In the genomic region with DNA sequence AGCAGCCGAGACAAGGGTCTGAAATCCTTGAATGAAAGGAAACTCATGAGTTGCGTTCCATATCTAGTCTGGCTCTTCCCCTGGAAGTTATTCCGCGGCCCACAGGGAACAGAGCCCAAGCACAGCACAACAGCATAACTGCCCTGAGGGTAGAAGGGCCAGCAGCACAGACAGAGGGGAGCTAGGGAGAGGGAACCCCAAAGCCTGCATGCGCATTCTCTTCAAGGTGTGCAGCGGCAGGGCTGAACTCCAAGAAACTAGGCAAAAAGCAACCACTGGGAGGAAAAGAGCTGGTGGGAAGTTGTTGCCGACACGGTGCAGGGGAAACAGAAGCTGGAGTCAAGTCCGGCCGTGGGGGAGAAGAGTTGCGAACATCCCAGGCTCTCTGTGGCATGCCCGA, we compare ENCODE assay signal across 35 cellular contexts. TPM values are rescaled to one million over a fixed set of nuclear protein-coding genes. Genes with fewer than 3 reads are reported as not detected.
"Had no signal": no experiment of that assay in that cellular context is flagged by ENCODE, and none has a peak within 500 bp of the region (broad histone marks: within the 10 kb centered on the region; RNA-seq: fewer than 3 reads in every experiment).

No MANE protein-coding gene starts in this region.

- H3K36me3 ChIP-seq: adrenal gland, esophagus muscularis mucosa, gastrocnemius medialis had no signal

- DNase-seq: activated CD4-positive, alpha-beta memory T cell treated with anti-CD3 and anti-CD28 coated beads for 36 hours; activated CD4-positive, alpha-beta T cell treated with anti-CD3 and anti-CD28 coated beads for 36 hours; activated CD4-positive, alpha-beta T cell treated with anti-CD3 and anti-CD28 coated beads, Interleukin-2, amount 10 ng/mL, durations not matched to agents 24 days and 14 days; activated CD4-positive, CD25-positive, alpha-beta regulatory T cell; activated CD4-positive, CD25-positive, alpha-beta regulatory T cell treated with anti-CD3 and anti-CD28 coated beads, Interleukin-2, amount 50 U/mL, for 72 hours; activated CD8-positive, alpha-beta memory T cell treated with anti-CD3 and anti-CD28 coated beads, Interleukin-2, amount 10 ng/mL, durations not matched to agents 7 days and 5 days; activated CD8-positive, alpha-beta memory T cell treated with anti-CD3 and anti-CD28 coated beads, Interleukin-2, amount 50 U/mL, for 4 hours; activated CD8-positive, alpha-beta T cell treated with anti-CD3 and anti-CD28 coated beads, Interleukin-2, amount 10 ng/mL, durations not matched to agents 7 days and 5 days; activated effector memory CD4-positive, alpha-beta T cell treated with anti-CD3 and anti-CD28 coated beads, Interleukin-2, amount 50 U/mL, for 16 hours; activated naive CD4-positive, alpha-beta T cell treated with anti-CD3 and anti-CD28 coated beads for 36 hours; activated naive CD8-positive, alpha-beta T cell treated with anti-CD3 and anti-CD28 coated beads for 36 hours; activated naive CD8-positive, alpha-beta T cell treated with anti-CD3 and anti-CD28 coated beads, Interleukin-2, amount 50 U/mL, for 24 hours; activated T-cell treated with anti-CD3 and anti-CD28 coated beads, Interleukin-2, amount 50 U/mL, for 1 hour; activated T-cell treated with anti-CD3 and anti-CD28 coated beads, Interleukin-2, amount 50 U/mL, for 48 hours; amygdala; aorta; body of pancreas; caudate nucleus; cortex of kidney; dermis blood vessel endothelial cell; effector CD4-positive, alpha-beta T cell; effector memory CD8-positive, alpha-beta T cell; erythroblast; foreskin keratinocyte; gastrocnemius medialis; glutamatergic neuron; T-helper 2 cell had no signal

- H3K9me3 ChIP-seq: adrenal gland, body of pancreas, esophagus muscularis mucosa, gastrocnemius medialis had no signal

- H3K4me1 Mint-ChIP-seq: activated CD4-positive, alpha-beta T cell treated with anti-CD3 and anti-CD28 coated beads for 36 hours; activated CD4-positive, alpha-beta T cell treated with anti-CD3 and anti-CD28 coated beads, Interleukin-2, amount 10 ng/mL, durations not matched to agents 24 days and 14 days; activated CD8-positive, alpha-beta memory T cell treated with anti-CD3 and anti-CD28 coated beads, Interleukin-2, amount 10 ng/mL, durations not matched to agents 7 days and 5 days; activated naive CD4-positive, alpha-beta T cell treated with anti-CD3 and anti-CD28 coated beads, Interleukin-2, amount 50 U/mL, for 24 hours; activated naive CD8-positive, alpha-beta T cell treated with anti-CD3 and anti-CD28 coated beads for 36 hours; activated naive CD8-positive, alpha-beta T cell treated with anti-CD3 and anti-CD28 coated beads, Interleukin-2, amount 50 U/mL, for 24 hours had no signal

- H3K36me3 Mint-ChIP-seq: activated CD4-positive, alpha-beta memory T cell treated with anti-CD3 and anti-CD28 coated beads for 36 hours; activated CD8-positive, alpha-beta memory T cell treated with anti-CD3 and anti-CD28 coated beads, Interleukin-2, amount 10 ng/mL, durations not matched to agents 7 days and 5 days; activated naive CD4-positive, alpha-beta T cell treated with anti-CD3 and anti-CD28 coated beads, Interleukin-2, amount 50 U/mL, for 24 hours; activated naive CD8-positive, alpha-beta T cell treated with anti-CD3 and anti-CD28 coated beads for 36 hours had no signal

- H3K4me3 ChIP-seq: adrenal gland, body of pancreas, esophagus muscularis mucosa, gastrocnemius medialis had no signal

- H3K27me3 ChIP-seq: adrenal gland, body of pancreas, gastrocnemius medialis had no signal

- H3K27ac ChIP-seq: adrenal gland, body of pancreas, esophagus muscularis mucosa, foreskin keratinocyte, gastrocnemius medialis had no signal

- H3K4me3 Mint-ChIP-seq: activated CD4-positive, alpha-beta memory T cell treated with anti-CD3 and anti-CD28 coated beads for 36 hours; activated CD4-positive, alpha-beta T cell treated with anti-CD3 and anti-CD28 coated beads for 36 hours; activated CD4-positive, alpha-beta T cell treated with anti-CD3 and anti-CD28 coated beads, Interleukin-2, amount 10 ng/mL, durations not matched to agents 24 days and 14 days; activated CD8-positive, alpha-beta memory T cell treated with anti-CD3 and anti-CD28 coated beads, Interleukin-2, amount 10 ng/mL, durations not matched to agents 7 days and 5 days; activated CD8-positive, alpha-beta T cell treated with anti-CD3 and anti-CD28 coated beads, Interleukin-2, amount 10 ng/mL, durations not matched to agents 7 days and 5 days; activated naive CD4-positive, alpha-beta T cell treated with anti-CD3 and anti-CD28 coated beads for 36 hours; activated naive CD4-positive, alpha-beta T cell treated with anti-CD3 and anti-CD28 coated beads, Interleukin-2, amount 50 U/mL, for 24 hours; activated naive CD8-positive, alpha-beta T cell treated with anti-CD3 and anti-CD28 coated beads for 36 hours; activated naive CD8-positive, alpha-beta T cell treated with anti-CD3 and anti-CD28 coated beads, Interleukin-2, amount 50 U/mL, for 24 hours; activated T-helper 1 cell treated with anti-CD3 and anti-CD28 coated beads, Interleukin-12 subunit alpha, Interleukin-12 subunit beta, Interleukin-2, Interleukin-4 antibody, amounts not matched to agents 30 ng/mL and 10 ng/mL and 1 ng/mL, durations not matched to agents 14 hours and 24 hours and 36 hours; effector memory CD8-positive, alpha-beta T cell had no signal

- H3K9me3 Mint-ChIP-seq: activated CD4-positive, alpha-beta memory T cell treated with anti-CD3 and anti-CD28 coated beads for 36 hours; activated CD4-positive, alpha-beta T cell treated with anti-CD3 and anti-CD28 coated beads, Interleukin-2, amount 10 ng/mL, durations not matched to agents 24 days and 14 days; activated naive CD4-positive, alpha-beta T cell treated with anti-CD3 and anti-CD28 coated beads for 36 hours; activated naive CD4-positive, alpha-beta T cell treated with anti-CD3 and anti-CD28 coated beads, Interleukin-2, amount 50 U/mL, for 24 hours; activated T-helper 1 cell treated with anti-CD3 and anti-CD28 coated beads, Interleukin-12 subunit alpha, Interleukin-12 subunit beta, Interleukin-2, Interleukin-4 antibody, amounts not matched to agents 30 ng/mL and 10 ng/mL and 1 ng/mL, durations not matched to agents 14 hours and 24 hours and 36 hours; activated T-helper 2 cell treated with anti-CD3 and anti-CD28 coated beads, Interferon-gamma antibody, Interleukin-2, Interleukin-4, amounts not matched to agents 10 μg/mL and 5 μg/mL and 100 μg/mL, durations not matched to agents 14 hours and 24 hours and 36 hours; effector memory CD8-positive, alpha-beta T cell had no signal

- H3K4me1 ChIP-seq: adrenal gland, body of pancreas, esophagus muscularis mucosa, foreskin keratinocyte, gastrocnemius medialis had no signal

- H3K27ac Mint-ChIP-seq: activated CD4-positive, alpha-beta memory T cell treated with anti-CD3 and anti-CD28 coated beads for 36 hours; activated CD4-positive, alpha-beta T cell treated with anti-CD3 and anti-CD28 coated beads for 36 hours; activated CD4-positive, alpha-beta T cell treated with anti-CD3 and anti-CD28 coated beads, Interleukin-2, amount 10 ng/mL, durations not matched to agents 24 days and 14 days; activated CD8-positive, alpha-beta memory T cell treated with anti-CD3 and anti-CD28 coated beads, Interleukin-2, amount 10 ng/mL, durations not matched to agents 7 days and 5 days; activated CD8-positive, alpha-beta T cell treated with anti-CD3 and anti-CD28 coated beads, Interleukin-2, amount 10 ng/mL, durations not matched to agents 7 days and 5 days; activated naive CD4-positive, alpha-beta T cell treated with anti-CD3 and anti-CD28 coated beads for 36 hours; activated naive CD4-positive, alpha-beta T cell treated with anti-CD3 and anti-CD28 coated beads, Interleukin-2, amount 50 U/mL, for 24 hours; activated naive CD8-positive, alpha-beta T cell treated with anti-CD3 and anti-CD28 coated beads for 36 hours; activated naive CD8-positive, alpha-beta T cell treated with anti-CD3 and anti-CD28 coated beads, Interleukin-2, amount 50 U/mL, for 24 hours; activated T-helper 1 cell treated with anti-CD3 and anti-CD28 coated beads, Interleukin-12 subunit alpha, Interleukin-12 subunit beta, Interleukin-2, Interleukin-4 antibody, amounts not matched to agents 30 ng/mL and 10 ng/mL and 1 ng/mL, durations not matched to agents 14 hours and 24 hours and 36 hours; activated T-helper 2 cell treated with anti-CD3 and anti-CD28 coated beads, Interferon-gamma antibody, Interleukin-2, Interleukin-4, amounts not matched to agents 10 μg/mL and 5 μg/mL and 100 μg/mL, durations not matched to agents 14 hours and 24 hours and 36 hours; effector memory CD8-positive, alpha-beta T cell had no signal

- ATAC-seq: activated CD4-positive, alpha-beta T cell treated with anti-CD3 and anti-CD28 coated beads for 36 hours; activated CD8-positive, alpha-beta memory T cell treated with anti-CD3 and anti-CD28 coated beads, Interleukin-2, amount 10 ng/mL, durations not matched to agents 7 days and 5 days; activated CD8-positive, alpha-beta T cell treated with anti-CD3 and anti-CD28 coated beads, Interleukin-2, amount 10 ng/mL, durations not matched to agents 7 days and 5 days; activated naive CD8-positive, alpha-beta T cell treated with anti-CD3 and anti-CD28 coated beads, Interleukin-2, amount 50 U/mL, for 24 hours; body of pancreas; effector memory CD8-positive, alpha-beta T cell; foreskin keratinocyte; gastrocnemius medialis had no signal

RNA-seq across cellular contexts. Expression of a gene that starts 11.8 kb away (rescaled TPM):
- total RNA-seq: activated CD4-positive, alpha-beta memory T cell treated with anti-CD3 and anti-CD28 coated beads for 36 hours; activated CD4-positive, alpha-beta T cell treated with anti-CD3 and anti-CD28 coated beads for 36 hours; activated CD4-positive, alpha-beta T cell treated with anti-CD3 and anti-CD28 coated beads, Interleukin-2, amount 10 ng/mL, durations not matched to agents 24 days and 14 days; activated CD8-positive, alpha-beta memory T cell treated with anti-CD3 and anti-CD28 coated beads for 36 hours; activated CD8-positive, alpha-beta memory T cell treated with anti-CD3 and anti-CD28 coated beads, Interleukin-2, amount 10 ng/mL, durations not matched to agents 7 days and 5 days; activated CD8-positive, alpha-beta T cell treated with anti-CD3 and anti-CD28 coated beads, Interleukin-2, amount 10 ng/mL, durations not matched to agents 7 days and 5 days; activated naive CD4-positive, alpha-beta T cell treated with anti-CD3 and anti-CD28 coated beads for 36 hours; activated naive CD8-positive, alpha-beta T cell treated with anti-CD3 and anti-CD28 coated beads for 36 hours; activated T-helper 1 cell treated with anti-CD3 and anti-CD28 coated beads, Interleukin-12 subunit alpha, Interleukin-12 subunit beta, Interleukin-2, Interleukin-4 antibody, amounts not matched to agents 30 ng/mL and 10 ng/mL and 1 ng/mL, durations not matched to agents 14 hours and 24 hours and 36 hours; activated T-helper 2 cell treated with anti-CD3 and anti-CD28 coated beads, Interferon-gamma antibody, Interleukin-2, Interleukin-4, amounts not matched to agents 10 μg/mL and 5 μg/mL and 100 μg/mL, durations not matched to agents 14 hours and 24 hours and 36 hours; adrenal gland; aorta; body of pancreas; chondrocyte; dermis blood vessel endothelial cell; esophagus muscularis mucosa; foreskin keratinocyte; gastrocnemius medialis; T-helper 1 cell treated with Interleukin-12 subunit alpha and Interleukin-12 subunit beta and Interleukin-4 antibody, amounts not matched to agents 30 ng/mL and 1 ng/mL, for 36 hours had no signal
- polyA plus RNA-seq: adrenal gland, aorta, foreskin keratinocyte had no signal

RNA-seq across cellular contexts. Expression of a gene that starts 14.7 kb away (rescaled TPM):
- total RNA-seq: activated CD4-positive, alpha-beta memory T cell treated with anti-CD3 and anti-CD28 coated beads for 36 hours; activated CD4-positive, alpha-beta T cell treated with anti-CD3 and anti-CD28 coated beads for 36 hours; activated CD4-positive, alpha-beta T cell treated with anti-CD3 and anti-CD28 coated beads, Interleukin-2, amount 10 ng/mL, durations not matched to agents 24 days and 14 days; activated CD8-positive, alpha-beta memory T cell treated with anti-CD3 and anti-CD28 coated beads for 36 hours; activated CD8-positive, alpha-beta memory T cell treated with anti-CD3 and anti-CD28 coated beads, Interleukin-2, amount 10 ng/mL, durations not matched to agents 7 days and 5 days; activated CD8-positive, alpha-beta T cell treated with anti-CD3 and anti-CD28 coated beads, Interleukin-2, amount 10 ng/mL, durations not matched to agents 7 days and 5 days; activated naive CD4-positive, alpha-beta T cell treated with anti-CD3 and anti-CD28 coated beads for 36 hours; activated naive CD8-positive, alpha-beta T cell treated with anti-CD3 and anti-CD28 coated beads for 36 hours; activated T-helper 1 cell treated with anti-CD3 and anti-CD28 coated beads, Interleukin-12 subunit alpha, Interleukin-12 subunit beta, Interleukin-2, Interleukin-4 antibody, amounts not matched to agents 30 ng/mL and 10 ng/mL and 1 ng/mL, durations not matched to agents 14 hours and 24 hours and 36 hours; activated T-helper 2 cell treated with anti-CD3 and anti-CD28 coated beads, Interferon-gamma antibody, Interleukin-2, Interleukin-4, amounts not matched to agents 10 μg/mL and 5 μg/mL and 100 μg/mL, durations not matched to agents 14 hours and 24 hours and 36 hours; aorta; chondrocyte; dermis blood vessel endothelial cell; foreskin keratinocyte; gastrocnemius medialis; T-helper 1 cell treated with Interleukin-12 subunit alpha and Interleukin-12 subunit beta and Interleukin-4 antibody, amounts not matched to agents 30 ng/mL and 1 ng/mL, for 36 hours had no signal
- polyA plus RNA-seq: aorta, foreskin keratinocyte had no signal
